Comparison of ENCODE assay signal across 8 cellular contexts in the genomic region with DNA sequence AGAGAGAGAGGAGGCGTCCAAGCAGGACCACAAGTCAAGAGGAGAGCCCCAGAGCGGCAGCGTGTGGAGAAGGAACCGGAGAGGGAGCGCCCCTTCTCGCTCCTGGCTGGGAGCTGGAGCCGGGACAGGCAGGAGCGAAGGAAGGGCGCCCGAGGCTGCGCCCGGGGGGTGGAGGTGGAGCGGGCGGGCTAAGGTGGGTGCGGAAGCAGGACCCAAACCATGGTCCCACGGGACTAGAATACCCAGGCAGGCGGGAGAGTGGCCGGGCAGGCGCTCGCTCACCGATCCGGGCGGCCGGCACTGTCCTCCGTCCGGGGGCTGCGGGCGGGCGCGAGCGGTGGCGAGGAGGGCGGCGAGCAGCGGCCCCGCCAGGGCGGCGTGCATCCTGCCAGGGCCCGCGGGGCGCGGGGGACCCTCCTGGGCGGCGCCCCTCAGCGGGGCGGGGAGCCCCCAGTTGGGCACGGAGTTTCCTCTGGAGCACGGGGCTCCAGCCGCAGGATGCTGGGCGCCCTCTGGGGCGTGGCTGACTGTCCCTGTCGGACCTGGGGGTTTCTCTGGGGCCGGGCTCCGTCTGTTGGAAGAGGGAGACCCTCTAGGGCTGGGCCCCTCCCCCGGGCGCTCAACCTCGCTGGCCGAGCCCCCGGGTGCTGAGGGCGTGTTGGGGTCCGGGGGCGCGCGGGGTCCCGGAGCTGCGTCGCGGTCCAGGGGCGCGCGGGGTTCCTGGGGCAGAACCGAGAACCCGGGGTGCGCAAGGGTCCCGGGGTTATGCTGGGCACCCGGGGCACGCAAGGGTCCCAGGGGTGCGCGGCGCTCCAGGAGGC. TPM values are rescaled to one million over a fixed set of nuclear protein-coding genes. Genes with fewer than 3 reads are reported as not detected.
DNase-seq lines count a peak whose midpoint lies in the region; ATAC-seq and FAIRE-seq lines count a peak whose summit lies in the region.

No MANE protein-coding gene starts in this region.

- peaks cover 3% of the 10 kb centered on the region for H3K36me3 ChIP-seq in mesodermal cell (ENCODE audit: control insufficient read depth, insufficient read depth, low read length)

- intact Hi-C loops in dendritic cell treated with granulocyte-macrophage colony-stimulating factor and Interleukin-4, amounts not matched to agents 40 ng/mL and 50 ng/mL, for 4 days (cut with micrococcal nuclease), result no loop called here

- WGBS in mesodermal cell (ENCODE audit: insufficient coverage in 2 of 2), 2 experiments, result 0 to 1% methylated on average over 57 to 79 of the region's 80 CpGs

- no peak for FAIRE-seq in urothelium cell line (lab: Jason Lieb, UNC)

- H3K4me1 Mint-ChIP-seq in activated T-cell treated with anti-CD3 and anti-CD28 coated beads, Interleukin-2, amount 50 U/mL, for 24 hours (ENCODE audit: low read depth), result peaks cover 5% of the 10 kb centered on the region
- peaks cover 5% of the 10 kb centered on the region for H3K4me1 Mint-ChIP-seq in dendritic cell treated with granulocyte-macrophage colony-stimulating factor and Interleukin-4, amounts not matched to agents 40 ng/mL and 50 ng/mL, for 4 days (ENCODE audit: low read depth)

- H3K27me3 Mint-ChIP-seq in activated T-cell treated with anti-CD3 and anti-CD28 coated beads, Interleukin-2, amount 50 U/mL, for 24 hours, result peaks cover 74% of the 10 kb centered on the region
- peaks cover 70% of the 10 kb centered on the region for H3K27me3 Mint-ChIP-seq in dendritic cell treated with granulocyte-macrophage colony-stimulating factor and Interleukin-4, amounts not matched to agents 40 ng/mL and 50 ng/mL, for 4 days

- H3K4me3 ChIP-seq in mesodermal cell (ENCODE audit: extremely low read depth, insufficient read depth, low read length, poor library complexity, severe bottlenecking), result peak overlapping the region; percentile 65

- ATAC-seq in HG03520 (IDR thresholded peaks at IDR 0.05; ENCODE audit: unreplicated experiment) (no peak), HG02798 (IDR thresholded peaks at IDR 0.05; ENCODE audit: poor library complexity, unreplicated experiment) (no peak)

- no peak overlapping the region for H3K27ac Mint-ChIP-seq in activated T-cell treated with anti-CD3 and anti-CD28 coated beads, Interleukin-2, amount 50 U/mL, for 24 hours
- no peak overlapping the region for H3K27ac Mint-ChIP-seq in dendritic cell treated with granulocyte-macrophage colony-stimulating factor and Interleukin-4, amounts not matched to agents 40 ng/mL and 50 ng/mL, for 4 days

- H3K27ac ChIP-seq in mesodermal cell (ENCODE audit: low read depth, low read length, severe bottlenecking), result no peak overlapping the region

- no peaks in the 10 kb centered on the region for H3K9me3 ChIP-seq in mesodermal cell (ENCODE audit: control insufficient read depth, low read length)

- H3K36me3 Mint-ChIP-seq in activated T-cell treated with anti-CD3 and anti-CD28 coated beads, Interleukin-2, amount 50 U/mL, for 24 hours (ENCODE audit: low read depth), result no peaks in the 10 kb centered on the region
- H3K36me3 Mint-ChIP-seq in dendritic cell treated with granulocyte-macrophage colony-stimulating factor and Interleukin-4, amounts not matched to agents 40 ng/mL and 50 ng/mL, for 4 days (ENCODE audit: low read depth), result no peaks in the 10 kb centered on the region

- H3K4me1 ChIP-seq in mesodermal cell (ENCODE audit: control insufficient read depth, insufficient read depth, low read length, poor library complexity, severe bottlenecking), result peaks cover 29% of the 10 kb centered on the region

- DNase-seq in activated T-cell treated with anti-CD3 and anti-CD28 coated beads, Interleukin-2, amount 50 U/mL, for 24 hours, result no peak
- no peak for DNase-seq in activated T-cell treated with anti-CD3 and anti-CD28 coated beads, Interleukin-2, amount 50 U/mL, for 48 hours
- DNase-seq in urothelium cell line (ENCODE audit: low spot score) (peak; percentile 64), NOMO-1 (lab: John Stamatoyannopoulos, UW; ENCODE audit: unreplicated experiment in 2 of 2) (no peak)

- H3K4me3 Mint-ChIP-seq in activated T-cell treated with anti-CD3 and anti-CD28 coated beads, Interleukin-2, amount 50 U/mL, for 24 hours, result peak overlapping the region; percentile 58
- peak overlapping the region; percentile 37 for H3K4me3 Mint-ChIP-seq in dendritic cell treated with granulocyte-macrophage colony-stimulating factor and Interleukin-4, amounts not matched to agents 40 ng/mL and 50 ng/mL, for 4 days

- H3K9me3 Mint-ChIP-seq in activated T-cell treated with anti-CD3 and anti-CD28 coated beads, Interleukin-2, amount 50 U/mL, for 24 hours, result no peaks in the 10 kb centered on the region
- no peaks in the 10 kb centered on the region for H3K9me3 Mint-ChIP-seq in dendritic cell treated with granulocyte-macrophage colony-stimulating factor and Interleukin-4, amounts not matched to agents 40 ng/mL and 50 ng/mL, for 4 days

RNA-seq across cellular contexts. Expression of gene TRABD2B, which starts 0.6 kb away (rescaled TPM):
- polyA plus RNA-seq in mesodermal cell (2013, experiment 1 of 2), result 3.5 TPM
- polyA plus RNA-seq in mesodermal cell (2013, experiment 2 of 2), result 4.5 TPM
